In the genomic region with DNA sequence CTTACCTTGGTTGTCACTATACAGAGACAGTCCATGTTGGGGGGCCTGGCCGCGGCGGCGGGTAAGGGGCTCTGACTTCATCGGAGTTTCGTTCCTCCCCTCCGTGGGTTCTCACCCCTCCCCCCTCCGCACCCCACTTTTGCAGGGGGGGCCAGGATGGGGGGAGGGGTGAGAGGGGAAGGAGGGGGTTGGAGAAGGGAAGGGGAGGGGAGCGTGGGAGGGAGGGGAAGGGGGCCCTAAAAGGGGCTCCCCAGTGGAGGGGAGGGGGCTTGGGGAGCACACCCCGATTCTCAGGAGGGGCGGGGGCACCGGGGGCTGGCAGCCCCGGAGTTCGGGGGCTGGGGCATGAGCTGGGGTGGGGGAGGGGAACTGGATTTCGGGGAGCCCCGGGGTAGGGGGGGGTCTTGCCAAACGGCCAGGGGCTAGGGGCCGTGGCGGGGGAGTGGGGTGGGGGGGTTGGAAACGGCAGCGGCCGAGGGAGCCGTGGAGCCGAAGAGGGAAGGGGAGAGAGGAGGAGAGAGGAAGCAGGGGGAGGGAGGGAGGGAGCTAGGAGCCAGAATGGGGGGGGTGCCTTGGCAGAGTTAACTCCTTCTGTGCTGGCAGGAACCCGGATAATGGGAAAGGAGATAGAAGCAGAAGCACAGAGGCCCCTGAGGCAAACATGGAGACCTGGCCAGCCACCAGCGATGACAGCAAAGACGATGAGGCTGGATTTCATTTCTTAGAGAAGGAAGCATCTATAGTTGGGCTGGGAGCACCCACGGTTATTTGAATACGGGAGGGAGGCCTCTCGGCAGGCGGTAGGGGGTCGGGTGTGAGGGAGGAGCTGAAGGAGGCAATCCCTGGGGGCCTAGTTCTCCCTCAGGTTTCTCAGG, we compare ENCODE assay signal across 8 cellular contexts. TPM values are rescaled to one million over a fixed set of nuclear protein-coding genes. Genes with fewer than 3 reads are reported as not detected.
DNase-seq lines count a peak whose midpoint lies in the region; ATAC-seq and TF ChIP-seq lines count a peak whose summit lies in the region.

No MANE protein-coding gene starts in this region.

- WGBS in stomach, 5 donors = 2 to 5% (median 3%) methylated on average over 22 to 32 of the region's 32 CpGs

- TF ChIP-seq EP300 in stomach (IDR thresholded peaks at IDR 0.05) = no peak

- DNase-seq in T-helper 1 cell = no peak
- peak; percentile 56 for DNase-seq in NOMO-1 (lab: John Stamatoyannopoulos, UW; ENCODE audit: unreplicated experiment in 2 of 2)
- DNase-seq in iPS-NIHi11 (ENCODE audit: low spot score) = peak; percentile 47
- DNase-seq in stomach = peak; percentile 54

- H3K9me3 ChIP-seq in stomach = no peaks in the 10 kb centered on the region

- H3K36me3 ChIP-seq in stomach = peaks cover 9 to 15% (median 13%) of the 10 kb centered on the region in 4 donors

- ATAC-seq in GM19467 (IDR thresholded peaks at IDR 0.05; ENCODE audit: unreplicated experiment) (no peak), GM18511 (IDR thresholded peaks at IDR 0.05; ENCODE audit: unreplicated experiment) (no peak)

- peaks cover 65% of the 10 kb centered on the region for H3K4me1 Mint-ChIP-seq in T-helper 1 cell treated with Interleukin-12 subunit alpha and Interleukin-12 subunit beta and Interleukin-4 antibody, amounts not matched to agents 30 μg/mL and 1 μg/mL, for 36 hours (ENCODE audit: low read depth)
- peaks cover 85% of the 10 kb centered on the region for H3K4me1 Mint-ChIP-seq in brain

- H3K27ac Mint-ChIP-seq in T-helper 1 cell treated with Interleukin-12 subunit alpha and Interleukin-12 subunit beta and Interleukin-4 antibody, amounts not matched to agents 30 μg/mL and 1 μg/mL, for 36 hours = peak overlapping the region; percentile 82
- peak overlapping the region; percentile 97 to 100 (median 100) for H3K27ac Mint-ChIP-seq in brain

- H3K27ac ChIP-seq in stomach = peak overlapping the region; percentile 8 to 100 (median 96)

- peaks cover 4% of the 10 kb centered on the region for H3K36me3 Mint-ChIP-seq in T-helper 1 cell treated with Interleukin-12 subunit alpha and Interleukin-12 subunit beta and Interleukin-4 antibody, amounts not matched to agents 30 μg/mL and 1 μg/mL, for 36 hours (ENCODE audit: low read depth)
- H3K36me3 Mint-ChIP-seq in brain = no peaks in the 10 kb centered on the region

- peaks cover 59 to 88% (median 87%) of the 10 kb centered on the region in 4 donors for H3K4me1 ChIP-seq in stomach

- peaks cover 0 to 13% (median 0%) of the 10 kb centered on the region in 3 donors for H3K27me3 ChIP-seq in stomach

- TF ChIP-seq CTCF in brain (conservative IDR thresholded peaks at IDR 0.05) = no peak
- TF ChIP-seq CTCF in stomach (IDR thresholded peaks at IDR 0.05) = no peak

- intact Hi-C loops in stomach (cut with DNase I; ENCODE audit: low total_unique reads) = no loop called here

- peaks cover 9% of the 10 kb centered on the region for H3K27me3 Mint-ChIP-seq in T-helper 1 cell treated with Interleukin-12 subunit alpha and Interleukin-12 subunit beta and Interleukin-4 antibody, amounts not matched to agents 30 μg/mL and 1 μg/mL, for 36 hours (ENCODE audit: low read depth)
- peaks cover 24% of the 10 kb centered on the region for H3K27me3 Mint-ChIP-seq in brain

- TF ChIP-seq POLR2A in stomach (IDR thresholded peaks at IDR 0.05) = no peak

- H3K4me3 ChIP-seq in stomach = peak overlapping the region; percentile 52 to 60 (median 55)

- H3K9me3 Mint-ChIP-seq in T-helper 1 cell treated with Interleukin-12 subunit alpha and Interleukin-12 subunit beta and Interleukin-4 antibody, amounts not matched to agents 30 μg/mL and 1 μg/mL, for 36 hours = no peaks in the 10 kb centered on the region
- peaks cover 0 to 2% (median 0%) of the 10 kb centered on the region in 5 experiments for H3K9me3 Mint-ChIP-seq in brain

- peak overlapping the region; percentile 82 for H3K4me3 Mint-ChIP-seq in T-helper 1 cell treated with Interleukin-12 subunit alpha and Interleukin-12 subunit beta and Interleukin-4 antibody, amounts not matched to agents 30 μg/mL and 1 μg/mL, for 36 hours
- H3K4me3 Mint-ChIP-seq in brain = peak overlapping the region; percentile 91 to 96 (median 95)

RNA-seq across cellular contexts. Expression of gene DLG4, which starts 2.3 kb away (rescaled TPM):
- polyA plus RNA-seq in brain (ENCODE audit: insufficient read depth, low read depth, low replicate concordance) (109 TPM), stomach (10 to 100 TPM in 1 of 3 donors, 1 to 10 TPM in 2; 5.8 to 11.5 (median 7.0) TPM)
- total RNA-seq in stomach = 10 to 100 TPM in 3 of 5 donors, 1 to 10 TPM in 2; 3.2 to 26.3 (median 10.6) TPM

RNA-seq across cellular contexts. Expression of gene ACADVL, which starts 2.4 kb away (rescaled TPM):
- 229 TPM for polyA plus RNA-seq in brain (ENCODE audit: insufficient read depth, low read depth, low replicate concordance)
- 1,000 to 10,000 TPM in 3 of 5 donors, 100 to 1,000 TPM in 2; 348 to 3,058 (median 1,195) TPM for total RNA-seq in stomach
- polyA plus RNA-seq in stomach = 100 to 1,000 TPM; 651 to 783 (median 654) TPM

RNA-seq across cellular contexts. Expression of gene DVL2, which starts 17.0 kb away (rescaled TPM):
- polyA plus RNA-seq in brain (ENCODE audit: insufficient read depth, low read depth, low replicate concordance) (49.5 TPM), stomach (10 to 100 TPM; 12.1 to 14.5 (median 14.5) TPM)
- 100 to 1,000 TPM in 1 of 5 donors, 10 to 100 TPM in 4; 16.9 to 114 (median 19.7) TPM for total RNA-seq in stomach

RNA-seq across cellular contexts. Expression of gene PHF23, which starts 21.9 kb away (rescaled TPM):
- 40.9 TPM for polyA plus RNA-seq in brain (ENCODE audit: insufficient read depth, low read depth, low replicate concordance)
- total RNA-seq in stomach = 10 to 100 TPM in 3 of 5 donors, 1 to 10 TPM in 2; 5.2 to 26.2 (median 14.0) TPM
- 10 to 100 TPM; 21.3 to 27.2 (median 21.5) TPM for polyA plus RNA-seq in stomach

RNA-seq across cellular contexts. Expression of gene GABARAP, which starts 24.9 kb away (rescaled TPM):
- polyA plus RNA-seq in brain (ENCODE audit: insufficient read depth, low read depth, low replicate concordance) (1,714 TPM), stomach (1,000 to 10,000 TPM in 1 of 3 donors, 100 to 1,000 TPM in 2; 773 to 1,252 (median 934) TPM)
- 100 to 1,000 TPM; 111 to 419 (median 206) TPM for total RNA-seq in stomach

Comparison
In these comparisons a context has a peak if more than half of its experiments do, and no peak if none do; other contexts are left out.
1. DNase-seq: peak in NOMO-1 (2 of 2), iPS-NIHi11 (single experiment) and stomach (single experiment); none in T-helper 1 cell (0 of 5).